9 cellular contexts compared by ENCODE assay signal in genomic region chr17:2347805-2348685, GRCh38. TPM values are rescaled to one million over a fixed set of nuclear protein-coding genes. Genes with fewer than 3 reads are reported as not detected.
DNase-seq lines count a peak whose midpoint lies in the region; ATAC-seq and TF ChIP-seq lines count a peak whose summit lies in the region.
"Had no signal": no experiment of that assay in that cellular context is flagged by ENCODE, and none has a peak within 500 bp of the region (broad histone marks: within the 10 kb centered on the region; RNA-seq: fewer than 3 reads in every experiment).

No MANE protein-coding gene starts in this region.

- no peak overlapping the region for H3K4me3 ChIP-seq in cardiac muscle cell
- no peak overlapping the region for H3K4me3 ChIP-seq in right atrium auricular region
- no peak overlapping the region for H3K4me3 ChIP-seq in heart right ventricle
- H3K4me3 ChIP-seq in ascending aorta, result no peak overlapping the region

- TF ChIP-seq CTCF in cardiac muscle cell (IDR thresholded peaks at IDR 0.05; ENCODE audit: low read depth, low read length), result no peak
- no peak for TF ChIP-seq CTCF in right atrium auricular region (IDR thresholded peaks at IDR 0.05)
- no peak for TF ChIP-seq CTCF in heart right ventricle (IDR thresholded peaks at IDR 0.05)
- no peak for TF ChIP-seq CTCF in ascending aorta (IDR thresholded peaks at IDR 0.05)

- in situ Hi-C loops in SK-MEL-5 (cut with HindIII; ENCODE audit: low pct_unique_long_range_greater_than_20kb, low sequenced_read_pairs), result no loop called here

- H3K36me3 ChIP-seq in cardiac muscle cell (peaks cover 3% of the 10 kb centered on the region), right atrium auricular region (peaks cover 10% of the 10 kb centered on the region), heart right ventricle (peaks cover 0 to 21% (median 0%) of the 10 kb centered on the region in 9 donors), ascending aorta (peaks cover 9% of the 10 kb centered on the region in 2 donors)

- peaks cover 5% of the 10 kb centered on the region for H3K36me3 Mint-ChIP-seq in activated CD4-positive, alpha-beta T cell treated with anti-CD3 and anti-CD28 coated beads, Interleukin-2, amount 10 ng/mL, durations not matched to agents 7 days and 5 days (ENCODE audit: low read depth)

- WGBS in heart right ventricle, 2 donors, result 57 to 69% methylated on average over 11 of the region's 11 CpGs

- ATAC-seq in heart right ventricle (peak; percentile 22 to 80 (median 56)), GM18909 (IDR thresholded peaks at IDR 0.05; ENCODE audit: poor library complexity, unreplicated experiment) (no peak)

- H3K4me3 Mint-ChIP-seq in activated CD4-positive, alpha-beta T cell treated with anti-CD3 and anti-CD28 coated beads, Interleukin-2, amount 10 ng/mL, durations not matched to agents 7 days and 5 days, result no peak overlapping the region
- H3K4me3 Mint-ChIP-seq: activated B cell treated with CpG ODN at 0.5 μM for 24 hours had no signal

- H3K27me3 ChIP-seq in cardiac muscle cell, result no peaks in the 10 kb centered on the region
- no peaks in the 10 kb centered on the region for H3K27me3 ChIP-seq in right atrium auricular region
- H3K27me3 ChIP-seq in heart right ventricle, result no peaks in the 10 kb centered on the region
- no peaks in the 10 kb centered on the region for H3K27me3 ChIP-seq in ascending aorta

- no peaks in the 10 kb centered on the region for H3K9me3 Mint-ChIP-seq in activated CD4-positive, alpha-beta T cell treated with anti-CD3 and anti-CD28 coated beads, Interleukin-2, amount 10 ng/mL, durations not matched to agents 7 days and 5 days
- H3K9me3 Mint-ChIP-seq: activated B cell treated with CpG ODN at 0.5 μM for 24 hours had no signal

- H3K4me1 Mint-ChIP-seq in activated CD4-positive, alpha-beta T cell treated with anti-CD3 and anti-CD28 coated beads, Interleukin-2, amount 10 ng/mL, durations not matched to agents 7 days and 5 days, result peaks cover 20% of the 10 kb centered on the region

- intact Hi-C loops in heart right ventricle (cut with DNase I) (no loop called here), ascending aorta (cut with DNase I) (no loop called here)

- H3K27me3 Mint-ChIP-seq in activated CD4-positive, alpha-beta T cell treated with anti-CD3 and anti-CD28 coated beads, Interleukin-2, amount 10 ng/mL, durations not matched to agents 7 days and 5 days, result no peaks in the 10 kb centered on the region
- H3K27me3 Mint-ChIP-seq: activated B cell treated with CpG ODN at 0.5 μM for 24 hours had no signal

- no peak overlapping the region for H3K27ac Mint-ChIP-seq in activated CD4-positive, alpha-beta T cell treated with anti-CD3 and anti-CD28 coated beads, Interleukin-2, amount 10 ng/mL, durations not matched to agents 7 days and 5 days
- H3K27ac Mint-ChIP-seq: activated B cell treated with CpG ODN at 0.5 μM for 24 hours had no signal

- H3K4me1 ChIP-seq in cardiac muscle cell (ENCODE audit: low read depth), result peaks cover 9% of the 10 kb centered on the region
- H3K4me1 ChIP-seq in right atrium auricular region, result peaks cover 0 to 13% of the 10 kb centered on the region in 2 donors
- H3K4me1 ChIP-seq in heart right ventricle, result peaks cover 0 to 15% (median 7%) of the 10 kb centered on the region in 9 donors
- no peaks in the 10 kb centered on the region for H3K4me1 ChIP-seq in ascending aorta

- no peaks in the 10 kb centered on the region for H3K9me3 ChIP-seq in cardiac muscle cell (ENCODE audit: low read depth)
- no peaks in the 10 kb centered on the region for H3K9me3 ChIP-seq in right atrium auricular region
- no peaks in the 10 kb centered on the region for H3K9me3 ChIP-seq in heart right ventricle
- no peaks in the 10 kb centered on the region for H3K9me3 ChIP-seq in ascending aorta

- POLR2A ChIA-PET in activated CD4-positive, alpha-beta T cell treated with anti-CD3 and anti-CD28 coated beads, Interleukin-2, amount 10 ng/mL, durations not matched to agents 7 days and 5 days (lab: Charles Lee), result no interaction called here

- CTCF ChIA-PET in activated CD4-positive, alpha-beta T cell treated with anti-CD3 and anti-CD28 coated beads, Interleukin-2, amount 10 ng/mL, durations not matched to agents 7 days and 5 days (lab: Charles Lee), result interaction anchor here (0.7 to 1.1 kb wide), 5 partner anchors 10 to 294 kb away, joined by 3 to 5 read pairs (median 3); no protein-coding TSS in a partner anchor

- DNase-seq in cardiac muscle cell (ENCODE audit: low read depth in 1 of 2, low spot score in 1 of 2) (peak; percentile 66 to 69), right atrium auricular region (ENCODE audit: low spot score) (no peak), SK-MEL-5 (ENCODE audit: low read depth, low spot score) (peak; percentile 84), heart right ventricle (no peak), renal cortical epithelial cell (ENCODE audit: low read depth) (peak; percentile 90), ascending aorta (ENCODE audit: low spot score in 2 of 2) (no peak)
- no peak for DNase-seq in activated CD4-positive, alpha-beta T cell treated with anti-CD3 and anti-CD28 coated beads, Interleukin-2, amount 10 ng/mL, durations not matched to agents 7 days and 5 days
- DNase-seq: activated B cell treated with CpG ODN at 0.5 μM for 24 hours had no signal

- H3K27ac ChIP-seq in cardiac muscle cell (peak overlapping the region; percentile 21), right atrium auricular region (peak overlapping the region in 1 of 2 donors; percentile 46), heart right ventricle (peak overlapping the region in 1 of 10 donors; percentile 28), ascending aorta (no peak overlapping the region)

RNA-seq across cellular contexts. Expression of gene SGSM2, which starts 10.7 kb away (rescaled TPM):
- total RNA-seq in cardiac muscle cell, result 93.3 and 106 TPM in 2 replicates
- polyA plus RNA-seq in cardiac muscle cell, result 99.3 and 107 TPM in 2 replicates
- total RNA-seq in right atrium auricular region, result 10 to 100 TPM; 20.9 to 31.4 TPM
- total RNA-seq in SK-MEL-5 (2014; rRNA removed; shearing (Covaris generic)), result 32.3 and 33.5 TPM in 2 replicates
- 24.5 and 28.8 TPM in 2 replicates for polyA plus RNA-seq in SK-MEL-5 (2015; cell fraction: cytosol; rRNA removed)
- polyA plus RNA-seq in SK-MEL-5 (2015; cell fraction: nucleus; rRNA removed), result 359 and 365 TPM in 2 replicates
- total RNA-seq in heart right ventricle, result 10 to 100 TPM; 21.6 to 33.4 (median 27.0) TPM
- polyA plus RNA-seq in heart right ventricle, result 10 to 100 TPM; 21.0 to 75.1 TPM
- 24.1 and 55.1 TPM in 2 replicates for total RNA-seq in renal cortical epithelial cell
- total RNA-seq in ascending aorta, result 127 TPM
- 10 to 100 TPM; 58.3 to 61.6 TPM for total RNA-seq in activated CD4-positive, alpha-beta T cell treated with anti-CD3 and anti-CD28 coated beads, Interleukin-2, amount 10 ng/mL, durations not matched to agents 7 days and 5 days

RNA-seq across cellular contexts. Expression of gene TSR1, which starts 11.8 kb away (rescaled TPM):
- 47.1 and 52.6 TPM in 2 replicates for total RNA-seq in cardiac muscle cell
- polyA plus RNA-seq in cardiac muscle cell, result 34.0 and 43.1 TPM in 2 replicates
- 10 to 100 TPM; 22.5 to 25.9 TPM for total RNA-seq in right atrium auricular region
- total RNA-seq in SK-MEL-5 (2014; rRNA removed; shearing (Covaris generic)), result 55.6 and 57.1 TPM in 2 replicates
- polyA plus RNA-seq in SK-MEL-5 (2015; cell fraction: cytosol; rRNA removed), result 48.6 and 64.2 TPM in 2 replicates
- polyA plus RNA-seq in SK-MEL-5 (2015; cell fraction: nucleus; rRNA removed), result 151 and 159 TPM in 2 replicates
- total RNA-seq in heart right ventricle, result 10 to 100 TPM; 17.9 to 30.5 (median 23.4) TPM
- polyA plus RNA-seq in heart right ventricle, result 10 to 100 TPM; 12.8 to 15.4 TPM
- total RNA-seq in renal cortical epithelial cell, result 62.9 and 68.9 TPM in 2 replicates
- total RNA-seq in ascending aorta, result 16.9 TPM
- total RNA-seq in activated CD4-positive, alpha-beta T cell treated with anti-CD3 and anti-CD28 coated beads, Interleukin-2, amount 10 ng/mL, durations not matched to agents 7 days and 5 days, result 10 to 100 TPM; 27.2 to 27.4 TPM

RNA-seq across cellular contexts. Expression of gene SRR, which starts 44.3 kb away (rescaled TPM):
- total RNA-seq in cardiac muscle cell (27.7 and 28.3 TPM in 2 replicates), right atrium auricular region (10 to 100 TPM in 1 of 2 donors, 1 to 10 TPM in 1; 9.7 to 11.5 TPM), heart right ventricle (10 to 100 TPM in 5 of 10 donors, 1 to 10 TPM in 5; 5.3 to 16.0 (median 9.8) TPM), renal cortical epithelial cell (19.4 and 19.7 TPM in 2 replicates), ascending aorta (not detected)
- polyA plus RNA-seq in cardiac muscle cell (27.9 and 49.9 TPM in 2 replicates), heart right ventricle (1 to 10 TPM; 2.9 to 4.4 TPM)
- total RNA-seq in SK-MEL-5 (2014; rRNA removed; shearing (Covaris generic)), result 7.7 and 9.0 TPM in 2 replicates
- polyA plus RNA-seq in SK-MEL-5 (2015; cell fraction: cytosol; rRNA removed), result 4.3 and 4.5 TPM in 2 replicates
- polyA plus RNA-seq in SK-MEL-5 (2015; cell fraction: nucleus; rRNA removed), result 0.60 and 2.2 TPM in 2 replicates
- 10 to 100 TPM; 18.3 to 23.0 TPM for total RNA-seq in activated CD4-positive, alpha-beta T cell treated with anti-CD3 and anti-CD28 coated beads, Interleukin-2, amount 10 ng/mL, durations not matched to agents 7 days and 5 days

RNA-seq across cellular contexts. Expression of gene SMG6, which starts 44.5 kb away (rescaled TPM):
- total RNA-seq in cardiac muscle cell (50.8 and 54.8 TPM in 2 replicates), right atrium auricular region (10 to 100 TPM; 18.2 to 29.3 TPM), heart right ventricle (10 to 100 TPM; 13.6 to 28.1 (median 20.9) TPM), renal cortical epithelial cell (15.1 and 75.5 TPM in 2 replicates), ascending aorta (50.8 TPM)
- polyA plus RNA-seq in cardiac muscle cell (23.0 and 25.9 TPM in 2 replicates), heart right ventricle (10 to 100 TPM; 16.8 to 19.3 TPM)
- 10.0 and 14.8 TPM in 2 replicates for total RNA-seq in SK-MEL-5 (2014; rRNA removed; shearing (Covaris generic))
- 26.8 and 30.3 TPM in 2 replicates for polyA plus RNA-seq in SK-MEL-5 (2015; cell fraction: cytosol; rRNA removed)
- 16.0 and 19.3 TPM in 2 replicates for polyA plus RNA-seq in SK-MEL-5 (2015; cell fraction: nucleus; rRNA removed)
- total RNA-seq in activated CD4-positive, alpha-beta T cell treated with anti-CD3 and anti-CD28 coated beads, Interleukin-2, amount 10 ng/mL, durations not matched to agents 7 days and 5 days, result 10 to 100 TPM; 44.3 to 51.1 TPM

RNA-seq across cellular contexts. Expression of gene MNT, which starts 52.8 kb away (rescaled TPM):
- total RNA-seq in cardiac muscle cell (15.8 and 17.4 TPM in 2 replicates), right atrium auricular region (1 to 10 TPM; 3.7 to 7.7 TPM), heart right ventricle (10 to 100 TPM in 6 of 10 donors, 1 to 10 TPM in 4; 6.9 to 14.1 (median 11.0) TPM), renal cortical epithelial cell (1.6 and 9.8 TPM in 2 replicates), ascending aorta (4.9 TPM)
- polyA plus RNA-seq in cardiac muscle cell (7.1 and 7.3 TPM in 2 replicates), heart right ventricle (10 to 100 TPM in 1 of 2 donors, 1 to 10 TPM in 1; 5.0 to 11.6 TPM)
- 8.8 and 10.5 TPM in 2 replicates for total RNA-seq in SK-MEL-5 (2014; rRNA removed; shearing (Covaris generic))
- 25.5 and 29.9 TPM in 2 replicates for polyA plus RNA-seq in SK-MEL-5 (2015; cell fraction: cytosol; rRNA removed)
- 35.0 and 49.2 TPM in 2 replicates for polyA plus RNA-seq in SK-MEL-5 (2015; cell fraction: nucleus; rRNA removed)
- total RNA-seq in activated CD4-positive, alpha-beta T cell treated with anti-CD3 and anti-CD28 coated beads, Interleukin-2, amount 10 ng/mL, durations not matched to agents 7 days and 5 days, result 10 to 100 TPM; 24.2 to 31.1 TPM

Comparison
In these comparisons a context has a peak if more than half of its experiments do, and no peak if none do; other contexts are left out.
1. DNase-seq: peak in cardiac muscle cell (2 of 2), SK-MEL-5 (single experiment) and renal cortical epithelial cell (single experiment); none in right atrium auricular region (single experiment), heart right ventricle (0 of 2), ascending aorta (0 of 2) and activated CD4-positive, alpha-beta T cell treated with anti-CD3 and anti-CD28 coated beads, Interleukin-2, amount 10 ng/mL, durations not matched to agents 7 days and 5 days (single experiment).